In the genomic region with DNA sequence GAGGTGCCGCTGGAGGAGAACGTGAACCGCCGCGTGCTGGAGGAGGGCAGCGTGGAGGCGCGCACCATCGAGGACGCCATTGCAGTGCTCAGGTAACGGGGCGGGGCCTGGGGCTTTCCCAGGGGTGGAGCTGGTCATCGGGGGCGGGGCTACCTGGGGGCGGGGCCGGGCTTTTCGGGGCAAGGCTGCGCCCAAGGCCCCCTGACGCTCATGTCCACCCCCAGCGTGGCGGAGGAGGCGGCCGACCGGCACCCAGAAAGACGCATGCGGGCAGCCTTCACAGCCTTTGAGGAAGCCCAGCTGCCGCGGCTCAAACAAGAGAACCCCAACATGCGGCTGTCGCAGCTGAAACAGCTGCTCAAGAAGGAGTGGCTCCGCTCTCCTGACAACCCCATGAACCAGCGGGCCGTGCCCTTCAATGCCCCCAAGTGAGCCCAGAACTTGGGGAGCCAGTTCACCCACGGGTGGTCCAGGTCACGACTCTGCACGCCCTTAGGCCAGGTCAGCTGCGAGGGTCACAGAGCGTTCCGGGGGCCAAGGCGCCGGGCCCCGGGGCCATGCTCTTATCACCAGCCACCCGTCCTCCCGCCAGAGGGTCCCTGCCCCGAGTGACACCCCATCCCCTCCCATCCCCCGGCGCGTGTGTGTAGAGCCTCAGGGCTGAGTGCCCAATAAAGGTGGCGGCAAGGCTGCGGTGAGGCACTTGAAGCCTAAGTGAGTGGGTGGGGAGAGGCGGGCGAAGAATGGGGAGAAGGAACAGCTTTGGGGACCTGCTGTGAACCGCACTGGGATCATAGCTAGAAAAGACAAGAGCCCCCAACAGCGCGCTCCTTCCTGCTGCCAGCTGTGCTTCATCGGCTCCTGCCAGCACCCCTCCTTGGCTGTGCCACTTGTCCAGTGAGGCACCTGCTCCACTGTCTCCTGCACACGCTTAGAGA, we compare ENCODE assay signal across 2 cellular contexts.
TF ChIP-seq lines count a peak whose summit lies in the region.

No MANE protein-coding gene starts in this region.

TF ChIP-seq in H1, 55 proteins besides CTCF, POLR2A, EP300 and RAD21:
- TF ChIP-seq PHF8 (conservative IDR thresholded peaks at IDR 0.05; ENCODE audit: low read depth, low read length) (no peak), RBBP5 (IDR thresholded peaks at IDR 0.05; ENCODE audit: borderline replicate concordance, low read depth, low read length) (no peak), ASH2L (IDR thresholded peaks at IDR 0.05; ENCODE audit: low read length) (no peak), EZH2 (IDR thresholded peaks at IDR 0.05; ENCODE audit: low read depth, low read length, severe bottlenecking) (no peak), BACH1 (IDR thresholded peaks at IDR 0.05; ENCODE audit: low read length) (no peak), TAF7 (optimal IDR thresholded peaks at IDR 0.05; ENCODE audit: borderline replicate concordance, low read depth, low read length) (no peak), TBP (IDR thresholded peaks at IDR 0.05; ENCODE audit: low read depth, low read length) (no peak), ZNF274 (IDR thresholded peaks at IDR 0.05; ENCODE audit: borderline replicate concordance, extremely low read depth, low read length) (no peak), SIN3A (conservative IDR thresholded peaks at IDR 0.05 in 1 of 2, IDR thresholded peaks at IDR 0.05 in 1 of 2; ENCODE audit: low read depth in 1 of 2, low read length in 2 of 2) (0 out of 4 replicates have a peak, but pooled peaks of 1 of the 2 experiments have one; percentile 39), KDM5A (IDR thresholded peaks at IDR 0.05; ENCODE audit: low read length) (no peak), POLR2AphosphoS5 (IDR thresholded peaks at IDR 0.05; ENCODE audit: low read depth, low read length) (peak; percentile 80; the same call in 1 of the 2 replicates), SIX5 (IDR thresholded peaks at IDR 0.05; ENCODE audit: low read depth, low read length) (no peak), RFX5 (IDR thresholded peaks at IDR 0.05; ENCODE audit: borderline replicate concordance, low read depth, low read length) (no peak), SP1 (IDR thresholded peaks at IDR 0.05; ENCODE audit: low read depth, low read length) (no peak), TAF1 (IDR thresholded peaks at IDR 0.05; ENCODE audit: low read depth, low read length) (peak; percentile 73), SRF (IDR thresholded peaks at IDR 0.05; ENCODE audit: low read depth, low read length) (no peak), HDAC2 (IDR thresholded peaks at IDR 0.05; ENCODE audit: borderline replicate concordance in 1 of 2, low read depth in 2 of 2, low read length in 2 of 2) (no peak), BCL11A (IDR thresholded peaks at IDR 0.05; ENCODE audit: low read depth in 2 of 2, low read length in 2 of 2) (no peak), YY1 (IDR thresholded peaks at IDR 0.05; ENCODE audit: low read depth, low read length) (peak; percentile 66; the same call in 1 of the 2 replicates), CHD1 (IDR thresholded peaks at IDR 0.05; ENCODE audit: low read depth, low read length) (no peak), SIRT6 (IDR thresholded peaks at IDR 0.05; ENCODE audit: low read length) (no peak), SAP30 (IDR thresholded peaks at IDR 0.05; ENCODE audit: insufficient read depth, insufficient replicate concordance, low read length) (no peak), NRF1 (IDR thresholded peaks at IDR 0.05; ENCODE audit: low read depth, low read length) (no peak), HDAC6 (IDR thresholded peaks at IDR 0.05; ENCODE audit: low read depth, low read length) (no peak), EGR1 (IDR thresholded peaks at IDR 0.05; ENCODE audit: borderline replicate concordance, low read depth, low read length) (no peak), FOSL1 (IDR thresholded peaks at IDR 0.05; ENCODE audit: insufficient read depth, low read depth, low read length) (no peak), SUZ12 (IDR thresholded peaks at IDR 0.05; ENCODE audit: low read length) (no peak), KDM1A (IDR thresholded peaks at IDR 0.05; ENCODE audit: borderline replicate concordance, low read length) (no peak)
- TF ChIP-seq, protein P1, sequence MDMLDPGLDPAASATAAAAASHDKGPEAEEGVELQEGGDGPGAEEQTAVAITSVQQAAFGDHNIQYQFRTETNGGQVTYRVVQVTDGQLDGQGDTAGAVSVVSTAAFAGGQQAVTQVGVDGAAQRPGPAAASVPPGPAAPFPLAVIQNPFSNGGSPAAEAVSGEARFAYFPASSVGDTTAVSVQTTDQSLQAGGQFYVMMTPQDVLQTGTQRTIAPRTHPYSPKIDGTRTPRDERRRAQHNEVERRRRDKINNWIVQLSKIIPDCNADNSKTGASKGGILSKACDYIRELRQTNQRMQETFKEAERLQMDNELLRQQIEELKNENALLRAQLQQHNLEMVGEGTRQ (IDR thresholded peaks at IDR 0.05; ENCODE audit: low read length) = no peak
- TF ChIP-seq, protein P2, sequence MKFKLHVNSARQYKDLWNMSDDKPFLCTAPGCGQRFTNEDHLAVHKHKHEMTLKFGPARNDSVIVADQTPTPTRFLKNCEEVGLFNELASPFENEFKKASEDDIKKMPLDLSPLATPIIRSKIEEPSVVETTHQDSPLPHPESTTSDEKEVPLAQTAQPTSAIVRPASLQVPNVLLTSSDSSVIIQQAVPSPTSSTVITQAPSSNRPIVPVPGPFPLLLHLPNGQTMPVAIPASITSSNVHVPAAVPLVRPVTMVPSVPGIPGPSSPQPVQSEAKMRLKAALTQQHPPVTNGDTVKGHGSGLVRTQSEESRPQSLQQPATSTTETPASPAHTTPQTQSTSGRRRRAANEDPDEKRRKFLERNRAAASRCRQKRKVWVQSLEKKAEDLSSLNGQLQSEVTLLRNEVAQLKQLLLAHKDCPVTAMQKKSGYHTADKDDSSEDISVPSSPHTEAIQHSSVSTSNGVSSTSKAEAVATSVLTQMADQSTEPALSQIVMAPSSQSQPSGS (IDR thresholded peaks at IDR 0.05; ENCODE audit: low read length) = no peak
- TF ChIP-seq, protein P3, sequence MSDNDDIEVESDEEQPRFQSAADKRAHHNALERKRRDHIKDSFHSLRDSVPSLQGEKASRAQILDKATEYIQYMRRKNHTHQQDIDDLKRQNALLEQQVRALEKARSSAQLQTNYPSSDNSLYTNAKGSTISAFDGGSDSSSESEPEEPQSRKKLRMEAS (IDR thresholded peaks at IDR 0.05) = peak; percentile 85
- TF ChIP-seq, protein P4, sequence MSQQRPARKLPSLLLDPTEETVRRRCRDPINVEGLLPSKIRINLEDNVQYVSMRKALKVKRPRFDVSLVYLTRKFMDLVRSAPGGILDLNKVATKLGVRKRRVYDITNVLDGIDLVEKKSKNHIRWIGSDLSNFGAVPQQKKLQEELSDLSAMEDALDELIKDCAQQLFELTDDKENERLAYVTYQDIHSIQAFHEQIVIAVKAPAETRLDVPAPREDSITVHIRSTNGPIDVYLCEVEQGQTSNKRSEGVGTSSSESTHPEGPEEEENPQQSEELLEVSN (IDR thresholded peaks at IDR 0.05) = 0 out of 2 replicates have a peak, but pooled peaks have one; percentile 38
TF ChIP-seq in H1: peak in this region for 6.

TF ChIP-seq in HEK293T, 16 proteins besides CTCF, POLR2A, EP300 and RAD21:
- TF ChIP-seq HDGF (IDR thresholded peaks at IDR 0.05; ENCODE audit: borderline replicate concordance) = no peak
- no peak for TF ChIP-seq SP1 (IDR thresholded peaks at IDR 0.05)
- no peak for TF ChIP-seq SUZ12 (IDR thresholded peaks at IDR 0.05)
- no peak for TF ChIP-seq ZNF384 (IDR thresholded peaks at IDR 0.05)
- no peak for TF ChIP-seq NFRKB (IDR thresholded peaks at IDR 0.05)
- TF ChIP-seq FOXM1 (IDR thresholded peaks at IDR 0.05; ENCODE audit: borderline replicate concordance) = no peak
- no peak for TF ChIP-seq FOXA1 (IDR thresholded peaks at IDR 0.05)
- TF ChIP-seq LEF1 (IDR thresholded peaks at IDR 0.05; ENCODE audit: borderline replicate concordance) = no peak
- no peak for TF ChIP-seq FOXK2 (IDR thresholded peaks at IDR 0.05)
- TF ChIP-seq TARDBP (IDR thresholded peaks at IDR 0.05) = no peak
- TF ChIP-seq, protein P5, sequence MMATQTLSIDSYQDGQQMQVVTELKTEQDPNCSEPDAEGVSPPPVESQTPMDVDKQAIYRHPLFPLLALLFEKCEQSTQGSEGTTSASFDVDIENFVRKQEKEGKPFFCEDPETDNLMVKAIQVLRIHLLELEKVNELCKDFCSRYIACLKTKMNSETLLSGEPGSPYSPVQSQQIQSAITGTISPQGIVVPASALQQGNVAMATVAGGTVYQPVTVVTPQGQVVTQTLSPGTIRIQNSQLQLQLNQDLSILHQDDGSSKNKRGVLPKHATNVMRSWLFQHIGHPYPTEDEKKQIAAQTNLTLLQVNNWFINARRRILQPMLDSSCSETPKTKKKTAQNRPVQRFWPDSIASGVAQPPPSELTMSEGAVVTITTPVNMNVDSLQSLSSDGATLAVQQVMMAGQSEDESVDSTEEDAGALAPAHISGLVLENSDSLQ (IDR thresholded peaks at IDR 0.05) = no peak
- no peak for TF ChIP-seq ARNT (IDR thresholded peaks at IDR 0.05)
- no peak for TF ChIP-seq CTBP1 (IDR thresholded peaks at IDR 0.05; ENCODE audit: borderline replicate concordance)
- TF ChIP-seq ELF4 (IDR thresholded peaks at IDR 0.05) = no peak
- no peak for TF ChIP-seq L3MBTL2 (conservative IDR thresholded peaks at IDR 0.05)
- TF ChIP-seq BHLHE40 (IDR thresholded peaks at IDR 0.05; ENCODE audit: borderline replicate concordance) = no peak
TF ChIP-seq in HEK293T: peak in this region for 0.
